1 cellular context compared by ENCODE assay signal in the genomic region with DNA sequence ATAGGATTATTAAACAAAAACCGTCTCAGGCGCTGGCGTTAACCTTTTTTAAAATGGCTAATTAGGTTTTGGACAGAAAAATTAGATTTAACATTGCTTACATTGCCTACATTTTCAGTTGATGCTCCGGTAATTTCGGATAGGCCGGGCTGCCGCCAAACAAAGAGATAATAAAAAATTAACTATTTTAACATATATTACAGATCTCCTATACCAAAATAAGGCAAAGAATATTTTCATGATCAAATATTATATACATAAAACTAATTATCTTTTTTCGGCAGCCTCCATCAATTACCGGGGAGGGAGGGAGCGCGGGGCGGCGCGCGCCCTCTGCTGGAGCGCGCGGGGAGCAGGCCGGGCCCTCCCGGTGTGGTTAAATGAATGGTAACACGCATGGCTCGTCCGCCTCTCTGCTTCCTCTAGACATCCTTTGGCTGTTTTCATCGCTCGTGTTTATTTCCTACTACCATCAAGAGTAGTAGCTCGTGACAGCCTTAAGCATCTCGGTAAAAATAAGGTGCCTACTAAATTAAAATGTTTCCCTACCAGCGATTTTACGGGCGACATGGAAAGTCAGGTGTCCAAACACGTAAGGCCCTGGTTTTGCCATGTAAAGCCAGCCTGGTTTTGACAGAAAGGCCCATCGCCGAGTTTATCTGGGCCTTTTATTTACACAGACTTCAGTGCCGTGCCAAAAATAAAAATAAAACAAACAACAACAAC.
TF ChIP-seq lines count a peak whose summit lies in the region.

No MANE protein-coding gene starts in this region.

TF ChIP-seq in K562, 482 proteins besides CTCF, POLR2A, EP300 and RAD21 (continued from another document and continues in another):
- TF ChIP-seq, protein P1, sequence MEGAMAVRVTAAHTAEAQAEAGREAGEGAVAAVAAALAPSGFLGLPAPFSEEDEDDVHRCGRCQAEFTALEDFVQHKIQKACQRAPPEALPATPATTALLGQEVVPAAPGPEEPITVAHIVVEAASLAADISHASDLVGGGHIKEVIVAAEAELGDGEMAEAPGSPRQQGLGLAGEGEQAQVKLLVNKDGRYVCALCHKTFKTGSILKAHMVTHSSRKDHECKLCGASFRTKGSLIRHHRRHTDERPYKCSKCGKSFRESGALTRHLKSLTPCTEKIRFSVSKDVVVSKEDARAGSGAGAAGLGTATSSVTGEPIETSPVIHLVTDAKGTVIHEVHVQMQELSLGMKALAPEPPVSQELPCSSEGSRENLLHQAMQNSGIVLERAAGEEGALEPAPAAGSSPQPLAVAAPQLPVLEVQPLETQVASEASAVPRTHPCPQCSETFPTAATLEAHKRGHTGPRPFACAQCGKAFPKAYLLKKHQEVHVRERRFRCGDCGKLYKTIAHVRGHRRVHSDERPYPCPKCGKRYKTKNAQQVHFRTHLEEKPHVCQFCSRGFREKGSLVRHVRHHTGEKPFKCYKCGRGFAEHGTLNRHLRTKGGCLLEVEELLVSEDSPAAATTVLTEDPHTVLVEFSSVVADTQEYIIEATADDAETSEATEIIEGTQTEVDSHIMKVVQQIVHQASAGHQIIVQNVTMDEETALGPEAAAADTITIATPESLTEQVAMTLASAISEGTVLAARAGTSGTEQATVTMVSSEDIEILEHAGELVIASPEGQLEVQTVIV (CRISPR knock-in tag; IDR thresholded peaks at IDR 0.05; ENCODE audit: borderline replicate concordance) = no peak
- TF ChIP-seq, protein P2, sequence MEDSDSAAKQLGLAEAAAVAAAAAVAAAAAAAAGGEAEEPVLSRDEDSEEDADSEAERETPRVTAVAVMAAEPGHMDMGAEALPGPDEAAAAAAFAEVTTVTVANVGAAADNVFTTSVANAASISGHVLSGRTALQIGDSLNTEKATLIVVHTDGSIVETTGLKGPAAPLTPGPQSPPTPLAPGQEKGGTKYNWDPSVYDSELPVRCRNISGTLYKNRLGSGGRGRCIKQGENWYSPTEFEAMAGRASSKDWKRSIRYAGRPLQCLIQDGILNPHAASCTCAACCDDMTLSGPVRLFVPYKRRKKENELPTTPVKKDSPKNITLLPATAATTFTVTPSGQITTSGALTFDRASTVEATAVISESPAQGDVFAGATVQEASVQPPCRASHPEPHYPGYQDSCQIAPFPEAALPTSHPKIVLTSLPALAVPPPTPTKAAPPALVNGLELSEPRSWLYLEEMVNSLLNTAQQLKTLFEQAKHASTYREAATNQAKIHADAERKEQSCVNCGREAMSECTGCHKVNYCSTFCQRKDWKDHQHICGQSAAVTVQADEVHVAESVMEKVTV (CRISPR knock-in tag; IDR thresholded peaks at IDR 0.05) = 0 out of 2 replicates have a peak, but pooled peaks have one; percentile 32
- peak; percentile 67 for TF ChIP-seq SMC3 (conservative IDR thresholded peaks at IDR 0.05; ENCODE audit: insufficient read depth, low read depth, low read length)
- TF ChIP-seq, protein P3, sequence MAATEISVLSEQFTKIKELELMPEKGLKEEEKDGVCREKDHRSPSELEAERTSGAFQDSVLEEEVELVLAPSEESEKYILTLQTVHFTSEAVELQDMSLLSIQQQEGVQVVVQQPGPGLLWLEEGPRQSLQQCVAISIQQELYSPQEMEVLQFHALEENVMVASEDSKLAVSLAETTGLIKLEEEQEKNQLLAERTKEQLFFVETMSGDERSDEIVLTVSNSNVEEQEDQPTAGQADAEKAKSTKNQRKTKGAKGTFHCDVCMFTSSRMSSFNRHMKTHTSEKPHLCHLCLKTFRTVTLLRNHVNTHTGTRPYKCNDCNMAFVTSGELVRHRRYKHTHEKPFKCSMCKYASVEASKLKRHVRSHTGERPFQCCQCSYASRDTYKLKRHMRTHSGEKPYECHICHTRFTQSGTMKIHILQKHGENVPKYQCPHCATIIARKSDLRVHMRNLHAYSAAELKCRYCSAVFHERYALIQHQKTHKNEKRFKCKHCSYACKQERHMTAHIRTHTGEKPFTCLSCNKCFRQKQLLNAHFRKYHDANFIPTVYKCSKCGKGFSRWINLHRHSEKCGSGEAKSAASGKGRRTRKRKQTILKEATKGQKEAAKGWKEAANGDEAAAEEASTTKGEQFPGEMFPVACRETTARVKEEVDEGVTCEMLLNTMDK (IDR thresholded peaks at IDR 0.05; ENCODE audit: borderline replicate concordance, insufficient read depth, low read depth, low read length, poor library complexity, severe bottlenecking) = peak; percentile 71
- no peak for TF ChIP-seq STAT5A (IDR thresholded peaks at IDR 0.05; ENCODE audit: borderline replicate concordance, low read length)
- TF ChIP-seq, protein P4, sequence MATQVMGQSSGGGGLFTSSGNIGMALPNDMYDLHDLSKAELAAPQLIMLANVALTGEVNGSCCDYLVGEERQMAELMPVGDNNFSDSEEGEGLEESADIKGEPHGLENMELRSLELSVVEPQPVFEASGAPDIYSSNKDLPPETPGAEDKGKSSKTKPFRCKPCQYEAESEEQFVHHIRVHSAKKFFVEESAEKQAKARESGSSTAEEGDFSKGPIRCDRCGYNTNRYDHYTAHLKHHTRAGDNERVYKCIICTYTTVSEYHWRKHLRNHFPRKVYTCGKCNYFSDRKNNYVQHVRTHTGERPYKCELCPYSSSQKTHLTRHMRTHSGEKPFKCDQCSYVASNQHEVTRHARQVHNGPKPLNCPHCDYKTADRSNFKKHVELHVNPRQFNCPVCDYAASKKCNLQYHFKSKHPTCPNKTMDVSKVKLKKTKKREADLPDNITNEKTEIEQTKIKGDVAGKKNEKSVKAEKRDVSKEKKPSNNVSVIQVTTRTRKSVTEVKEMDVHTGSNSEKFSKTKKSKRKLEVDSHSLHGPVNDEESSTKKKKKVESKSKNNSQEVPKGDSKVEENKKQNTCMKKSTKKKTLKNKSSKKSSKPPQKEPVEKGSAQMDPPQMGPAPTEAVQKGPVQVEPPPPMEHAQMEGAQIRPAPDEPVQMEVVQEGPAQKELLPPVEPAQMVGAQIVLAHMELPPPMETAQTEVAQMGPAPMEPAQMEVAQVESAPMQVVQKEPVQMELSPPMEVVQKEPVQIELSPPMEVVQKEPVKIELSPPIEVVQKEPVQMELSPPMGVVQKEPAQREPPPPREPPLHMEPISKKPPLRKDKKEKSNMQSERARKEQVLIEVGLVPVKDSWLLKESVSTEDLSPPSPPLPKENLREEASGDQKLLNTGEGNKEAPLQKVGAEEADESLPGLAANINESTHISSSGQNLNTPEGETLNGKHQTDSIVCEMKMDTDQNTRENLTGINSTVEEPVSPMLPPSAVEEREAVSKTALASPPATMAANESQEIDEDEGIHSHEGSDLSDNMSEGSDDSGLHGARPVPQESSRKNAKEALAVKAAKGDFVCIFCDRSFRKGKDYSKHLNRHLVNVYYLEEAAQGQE (CRISPR knock-in tag; IDR thresholded peaks at IDR 0.05; ENCODE audit: low read depth) = no peak
- no peak for TF ChIP-seq ARHGAP35 (IDR thresholded peaks at IDR 0.05; ENCODE audit: partially characterized antibody)
- TF ChIP-seq, protein P5, sequence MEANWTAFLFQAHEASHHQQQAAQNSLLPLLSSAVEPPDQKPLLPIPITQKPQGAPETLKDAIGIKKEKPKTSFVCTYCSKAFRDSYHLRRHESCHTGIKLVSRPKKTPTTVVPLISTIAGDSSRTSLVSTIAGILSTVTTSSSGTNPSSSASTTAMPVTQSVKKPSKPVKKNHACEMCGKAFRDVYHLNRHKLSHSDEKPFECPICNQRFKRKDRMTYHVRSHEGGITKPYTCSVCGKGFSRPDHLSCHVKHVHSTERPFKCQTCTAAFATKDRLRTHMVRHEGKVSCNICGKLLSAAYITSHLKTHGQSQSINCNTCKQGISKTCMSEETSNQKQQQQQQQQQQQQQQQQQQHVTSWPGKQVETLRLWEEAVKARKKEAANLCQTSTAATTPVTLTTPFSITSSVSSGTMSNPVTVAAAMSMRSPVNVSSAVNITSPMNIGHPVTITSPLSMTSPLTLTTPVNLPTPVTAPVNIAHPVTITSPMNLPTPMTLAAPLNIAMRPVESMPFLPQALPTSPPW (CRISPR knock-in tag; IDR thresholded peaks at IDR 0.05) = peak; percentile 29; the same call in 1 of the 2 replicates
- TF ChIP-seq, protein P6, sequence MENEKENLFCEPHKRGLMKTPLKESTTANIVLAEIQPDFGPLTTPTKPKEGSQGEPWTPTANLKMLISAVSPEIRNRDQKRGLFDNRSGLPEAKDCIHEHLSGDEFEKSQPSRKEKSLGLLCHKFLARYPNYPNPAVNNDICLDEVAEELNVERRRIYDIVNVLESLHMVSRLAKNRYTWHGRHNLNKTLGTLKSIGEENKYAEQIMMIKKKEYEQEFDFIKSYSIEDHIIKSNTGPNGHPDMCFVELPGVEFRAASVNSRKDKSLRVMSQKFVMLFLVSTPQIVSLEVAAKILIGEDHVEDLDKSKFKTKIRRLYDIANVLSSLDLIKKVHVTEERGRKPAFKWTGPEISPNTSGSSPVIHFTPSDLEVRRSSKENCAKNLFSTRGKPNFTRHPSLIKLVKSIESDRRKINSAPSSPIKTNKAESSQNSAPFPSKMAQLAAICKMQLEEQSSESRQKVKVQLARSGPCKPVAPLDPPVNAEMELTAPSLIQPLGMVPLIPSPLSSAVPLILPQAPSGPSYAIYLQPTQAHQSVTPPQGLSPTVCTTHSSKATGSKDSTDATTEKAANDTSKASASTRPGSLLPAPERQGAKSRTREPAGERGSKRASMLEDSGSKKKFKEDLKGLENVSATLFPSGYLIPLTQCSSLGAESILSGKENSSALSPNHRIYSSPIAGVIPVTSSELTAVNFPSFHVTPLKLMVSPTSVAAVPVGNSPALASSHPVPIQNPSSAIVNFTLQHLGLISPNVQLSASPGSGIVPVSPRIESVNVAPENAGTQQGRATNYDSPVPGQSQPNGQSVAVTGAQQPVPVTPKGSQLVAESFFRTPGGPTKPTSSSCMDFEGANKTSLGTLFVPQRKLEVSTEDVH (IDR thresholded peaks at IDR 0.05; ENCODE audit: low read depth, partially characterized antibody) = no peak
- TF ChIP-seq, protein P7, sequence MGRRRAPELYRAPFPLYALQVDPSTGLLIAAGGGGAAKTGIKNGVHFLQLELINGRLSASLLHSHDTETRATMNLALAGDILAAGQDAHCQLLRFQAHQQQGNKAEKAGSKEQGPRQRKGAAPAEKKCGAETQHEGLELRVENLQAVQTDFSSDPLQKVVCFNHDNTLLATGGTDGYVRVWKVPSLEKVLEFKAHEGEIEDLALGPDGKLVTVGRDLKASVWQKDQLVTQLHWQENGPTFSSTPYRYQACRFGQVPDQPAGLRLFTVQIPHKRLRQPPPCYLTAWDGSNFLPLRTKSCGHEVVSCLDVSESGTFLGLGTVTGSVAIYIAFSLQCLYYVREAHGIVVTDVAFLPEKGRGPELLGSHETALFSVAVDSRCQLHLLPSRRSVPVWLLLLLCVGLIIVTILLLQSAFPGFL (CRISPR knock-in tag; IDR thresholded peaks at IDR 0.05) = no peak
- TF ChIP-seq, protein P8, sequence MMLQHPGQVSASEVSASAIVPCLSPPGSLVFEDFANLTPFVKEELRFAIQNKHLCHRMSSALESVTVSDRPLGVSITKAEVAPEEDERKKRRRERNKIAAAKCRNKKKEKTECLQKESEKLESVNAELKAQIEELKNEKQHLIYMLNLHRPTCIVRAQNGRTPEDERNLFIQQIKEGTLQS (IDR thresholded peaks at IDR 0.05) = no peak
- TF ChIP-seq, protein P8 (CRISPR knock-in tag; conservative IDR thresholded peaks at IDR 0.05) = no peak
- TF ChIP-seq SMAD1 (IDR thresholded peaks at IDR 0.05; ENCODE audit: low read depth, low read length, partially characterized antibody) = no peak
- TF ChIP-seq EWSR1 (IDR thresholded peaks at IDR 0.05; ENCODE audit: borderline replicate concordance, low read depth, partially characterized antibody) = no peak
- no peak for TF ChIP-seq CREBBP (IDR thresholded peaks at IDR 0.05; ENCODE audit: low read depth, low read length)
- TF ChIP-seq ZNF75A (CRISPR knock-in tag; IDR thresholded peaks at IDR 0.05) = no peak
- TF ChIP-seq CCNT2 (IDR thresholded peaks at IDR 0.05; ENCODE audit: borderline replicate concordance, extremely low read depth, insufficient read length, low read depth, low read length) = peak; percentile 19
- TF ChIP-seq DDX20 (tag; IDR thresholded peaks at IDR 0.05; ENCODE audit: low read depth) = no peak
- no peak for TF ChIP-seq PPARD (CRISPR knock-in tag; IDR thresholded peaks at IDR 0.05)
- TF ChIP-seq MAFF (IDR thresholded peaks at IDR 0.05; ENCODE audit: low read length) = no peak
- TF ChIP-seq MTA3 (IDR thresholded peaks at IDR 0.05; ENCODE audit: borderline replicate concordance) = no peak
- TF ChIP-seq CHD4 (IDR thresholded peaks at IDR 0.05; ENCODE audit: insufficient read depth, insufficient replicate concordance, low read depth, low read length, poor library complexity, severe bottlenecking) = no peak
- TF ChIP-seq BACH1 (tag; IDR thresholded peaks at IDR 0.05) = no peak
- peak in 1 of 2 experiments; percentile 54; a peak in 1 of 4 replicates for TF ChIP-seq MAZ (CRISPR knock-in tag; conservative IDR thresholded peaks at IDR 0.05 in 1 of 2, IDR thresholded peaks at IDR 0.05 in 1 of 2)
- TF ChIP-seq, protein P9, sequence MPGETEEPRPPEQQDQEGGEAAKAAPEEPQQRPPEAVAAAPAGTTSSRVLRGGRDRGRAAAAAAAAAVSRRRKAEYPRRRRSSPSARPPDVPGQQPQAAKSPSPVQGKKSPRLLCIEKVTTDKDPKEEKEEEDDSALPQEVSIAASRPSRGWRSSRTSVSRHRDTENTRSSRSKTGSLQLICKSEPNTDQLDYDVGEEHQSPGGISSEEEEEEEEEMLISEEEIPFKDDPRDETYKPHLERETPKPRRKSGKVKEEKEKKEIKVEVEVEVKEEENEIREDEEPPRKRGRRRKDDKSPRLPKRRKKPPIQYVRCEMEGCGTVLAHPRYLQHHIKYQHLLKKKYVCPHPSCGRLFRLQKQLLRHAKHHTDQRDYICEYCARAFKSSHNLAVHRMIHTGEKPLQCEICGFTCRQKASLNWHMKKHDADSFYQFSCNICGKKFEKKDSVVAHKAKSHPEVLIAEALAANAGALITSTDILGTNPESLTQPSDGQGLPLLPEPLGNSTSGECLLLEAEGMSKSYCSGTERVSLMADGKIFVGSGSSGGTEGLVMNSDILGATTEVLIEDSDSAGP (CRISPR knock-in tag; IDR thresholded peaks at IDR 0.05) = no peak
- TF ChIP-seq, protein P10, sequence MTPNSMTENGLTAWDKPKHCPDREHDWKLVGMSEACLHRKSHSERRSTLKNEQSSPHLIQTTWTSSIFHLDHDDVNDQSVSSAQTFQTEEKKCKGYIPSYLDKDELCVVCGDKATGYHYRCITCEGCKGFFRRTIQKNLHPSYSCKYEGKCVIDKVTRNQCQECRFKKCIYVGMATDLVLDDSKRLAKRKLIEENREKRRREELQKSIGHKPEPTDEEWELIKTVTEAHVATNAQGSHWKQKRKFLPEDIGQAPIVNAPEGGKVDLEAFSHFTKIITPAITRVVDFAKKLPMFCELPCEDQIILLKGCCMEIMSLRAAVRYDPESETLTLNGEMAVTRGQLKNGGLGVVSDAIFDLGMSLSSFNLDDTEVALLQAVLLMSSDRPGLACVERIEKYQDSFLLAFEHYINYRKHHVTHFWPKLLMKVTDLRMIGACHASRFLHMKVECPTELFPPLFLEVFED (CRISPR knock-in tag; conservative IDR thresholded peaks at IDR 0.05) = no peak
- no peak for TF ChIP-seq DACH1 (IDR thresholded peaks at IDR 0.05; ENCODE audit: partially characterized antibody)
- no peak for TF ChIP-seq TRIM28 (IDR thresholded peaks at IDR 0.05)
- TF ChIP-seq BRD9 (IDR thresholded peaks at IDR 0.05; ENCODE audit: low read depth, partially characterized antibody) = no peak
- TF ChIP-seq CC2D1A (IDR thresholded peaks at IDR 0.05) = no peak
- TF ChIP-seq BCOR (IDR thresholded peaks at IDR 0.05) = no peak
- no peak for TF ChIP-seq HMG20B (CRISPR knock-in tag; IDR thresholded peaks at IDR 0.05)
- TF ChIP-seq YY1 (IDR thresholded peaks at IDR 0.05; ENCODE audit: borderline replicate concordance in 1 of 3, control insufficient read depth in 1 of 3, extremely low read depth in 1 of 3, insufficient read depth in 3 of 3, insufficient read length in 1 of 3, insufficient replicate concordance in 2 of 3, low read depth in 1 of 3, low read length in 2 of 3) = peak in 1 of 3 experiments; percentile 21
